Comparison of ENCODE assay signal across 1 cellular context in the genomic region with DNA sequence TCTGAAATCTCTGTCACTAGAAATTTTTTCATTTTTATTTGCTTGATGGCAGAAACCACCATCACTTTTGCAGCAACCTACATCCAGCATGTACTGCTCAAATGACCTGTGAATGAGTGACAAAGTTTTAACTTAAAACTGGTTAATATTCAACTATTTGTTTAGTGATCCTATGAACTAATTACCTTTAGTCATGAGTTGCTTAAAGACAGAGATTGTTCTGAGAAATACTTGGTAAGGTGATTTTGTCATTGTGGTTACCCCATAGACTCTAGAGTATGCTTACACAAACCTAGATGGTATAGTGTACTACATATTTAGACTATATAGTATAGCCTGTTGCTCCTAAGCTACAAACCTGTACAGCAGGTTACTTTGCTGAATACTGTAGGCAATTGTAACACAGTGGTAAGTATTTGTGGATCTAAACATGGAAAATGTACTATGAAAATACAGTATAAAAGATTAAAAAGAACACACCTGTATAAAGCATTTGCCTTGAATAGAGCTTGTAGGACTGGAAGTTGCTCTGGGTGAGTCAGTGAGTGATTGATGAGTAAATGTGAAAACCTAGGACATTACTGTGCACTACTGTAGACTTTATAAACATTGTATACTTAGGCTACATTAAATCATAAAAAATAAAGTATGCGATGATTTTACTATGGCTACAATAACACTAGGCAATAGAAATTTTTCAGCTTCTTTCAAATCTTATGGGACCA.
TF ChIP-seq lines count a peak whose summit lies in the region.

No MANE protein-coding gene starts in this region.

TF ChIP-seq in SK-N-SH treated with all-trans-retinoic acid at 6 μM for 48 hours, 23 proteins besides CTCF, POLR2A, EP300 and RAD21 (continued from another document):
- TF ChIP-seq SNAI2 (CRISPR knock-in tag; IDR thresholded peaks at IDR 0.05) (no peak), BACH2 (CRISPR knock-in tag; IDR thresholded peaks at IDR 0.05; ENCODE audit: borderline replicate concordance) (no peak), ZFP30 (CRISPR knock-in tag; IDR thresholded peaks at IDR 0.05) (no peak), ISL1 (CRISPR knock-in tag; IDR thresholded peaks at IDR 0.05) (no peak), ZNF565 (CRISPR knock-in tag; conservative IDR thresholded peaks at IDR 0.05; ENCODE audit: low read depth) (no peak), ZNF70 (CRISPR knock-in tag; IDR thresholded peaks at IDR 0.05) (no peak)
- TF ChIP-seq, protein P1, sequence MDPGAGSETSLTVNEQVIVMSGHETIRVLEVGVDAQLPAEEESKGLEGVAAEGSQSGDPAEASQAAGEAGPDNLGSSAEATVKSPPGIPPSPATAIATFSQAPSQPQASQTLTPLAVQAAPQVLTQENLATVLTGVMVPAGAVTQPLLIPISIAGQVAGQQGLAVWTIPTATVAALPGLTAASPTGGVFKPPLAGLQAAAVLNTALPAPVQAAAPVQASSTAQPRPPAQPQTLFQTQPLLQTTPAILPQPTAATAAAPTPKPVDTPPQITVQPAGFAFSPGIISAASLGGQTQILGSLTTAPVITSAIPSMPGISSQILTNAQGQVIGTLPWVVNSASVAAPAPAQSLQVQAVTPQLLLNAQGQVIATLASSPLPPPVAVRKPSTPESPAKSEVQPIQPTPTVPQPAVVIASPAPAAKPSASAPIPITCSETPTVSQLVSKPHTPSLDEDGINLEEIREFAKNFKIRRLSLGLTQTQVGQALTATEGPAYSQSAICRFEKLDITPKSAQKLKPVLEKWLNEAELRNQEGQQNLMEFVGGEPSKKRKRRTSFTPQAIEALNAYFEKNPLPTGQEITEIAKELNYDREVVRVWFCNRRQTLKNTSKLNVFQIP (CRISPR knock-in tag; IDR thresholded peaks at IDR 0.05; ENCODE audit: borderline replicate concordance, low read depth): no peak
- TF ChIP-seq, protein P2, sequence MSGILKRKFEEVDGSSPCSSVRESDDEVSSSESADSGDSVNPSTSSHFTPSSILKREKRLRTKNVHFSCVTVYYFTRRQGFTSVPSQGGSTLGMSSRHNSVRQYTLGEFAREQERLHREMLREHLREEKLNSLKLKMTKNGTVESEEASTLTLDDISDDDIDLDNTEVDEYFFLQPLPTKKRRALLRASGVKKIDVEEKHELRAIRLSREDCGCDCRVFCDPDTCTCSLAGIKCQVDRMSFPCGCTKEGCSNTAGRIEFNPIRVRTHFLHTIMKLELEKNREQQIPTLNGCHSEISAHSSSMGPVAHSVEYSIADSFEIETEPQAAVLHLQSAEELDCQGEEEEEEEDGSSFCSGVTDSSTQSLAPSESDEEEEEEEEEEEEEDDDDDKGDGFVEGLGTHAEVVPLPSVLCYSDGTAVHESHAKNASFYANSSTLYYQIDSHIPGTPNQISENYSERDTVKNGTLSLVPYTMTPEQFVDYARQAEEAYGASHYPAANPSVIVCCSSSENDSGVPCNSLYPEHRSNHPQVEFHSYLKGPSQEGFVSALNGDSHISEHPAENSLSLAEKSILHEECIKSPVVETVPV (CRISPR knock-in tag; IDR thresholded peaks at IDR 0.05): no peak
- TF ChIP-seq, protein P3, sequence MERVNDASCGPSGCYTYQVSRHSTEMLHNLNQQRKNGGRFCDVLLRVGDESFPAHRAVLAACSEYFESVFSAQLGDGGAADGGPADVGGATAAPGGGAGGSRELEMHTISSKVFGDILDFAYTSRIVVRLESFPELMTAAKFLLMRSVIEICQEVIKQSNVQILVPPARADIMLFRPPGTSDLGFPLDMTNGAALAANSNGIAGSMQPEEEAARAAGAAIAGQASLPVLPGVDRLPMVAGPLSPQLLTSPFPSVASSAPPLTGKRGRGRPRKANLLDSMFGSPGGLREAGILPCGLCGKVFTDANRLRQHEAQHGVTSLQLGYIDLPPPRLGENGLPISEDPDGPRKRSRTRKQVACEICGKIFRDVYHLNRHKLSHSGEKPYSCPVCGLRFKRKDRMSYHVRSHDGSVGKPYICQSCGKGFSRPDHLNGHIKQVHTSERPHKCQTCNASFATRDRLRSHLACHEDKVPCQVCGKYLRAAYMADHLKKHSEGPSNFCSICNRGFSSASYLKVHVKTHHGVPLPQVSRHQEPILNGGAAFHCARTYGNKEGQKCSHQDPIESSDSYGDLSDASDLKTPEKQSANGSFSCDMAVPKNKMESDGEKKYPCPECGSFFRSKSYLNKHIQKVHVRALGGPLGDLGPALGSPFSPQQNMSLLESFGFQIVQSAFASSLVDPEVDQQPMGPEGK (CRISPR knock-in tag; IDR thresholded peaks at IDR 0.05; ENCODE audit: borderline replicate concordance): no peak
- TF ChIP-seq, protein P4, sequence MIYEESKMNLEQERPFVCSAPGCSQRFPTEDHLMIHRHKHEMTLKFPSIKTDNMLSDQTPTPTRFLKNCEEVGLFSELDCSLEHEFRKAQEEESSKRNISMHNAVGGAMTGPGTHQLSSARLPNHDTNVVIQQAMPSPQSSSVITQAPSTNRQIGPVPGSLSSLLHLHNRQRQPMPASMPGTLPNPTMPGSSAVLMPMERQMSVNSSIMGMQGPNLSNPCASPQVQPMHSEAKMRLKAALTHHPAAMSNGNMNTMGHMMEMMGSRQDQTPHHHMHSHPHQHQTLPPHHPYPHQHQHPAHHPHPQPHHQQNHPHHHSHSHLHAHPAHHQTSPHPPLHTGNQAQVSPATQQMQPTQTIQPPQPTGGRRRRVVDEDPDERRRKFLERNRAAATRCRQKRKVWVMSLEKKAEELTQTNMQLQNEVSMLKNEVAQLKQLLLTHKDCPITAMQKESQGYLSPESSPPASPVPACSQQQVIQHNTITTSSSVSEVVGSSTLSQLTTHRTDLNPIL (CRISPR knock-in tag; IDR thresholded peaks at IDR 0.05; ENCODE audit: low read depth): no peak
